Comparison of ENCODE assay signal across 1 cellular context in the genomic region with DNA sequence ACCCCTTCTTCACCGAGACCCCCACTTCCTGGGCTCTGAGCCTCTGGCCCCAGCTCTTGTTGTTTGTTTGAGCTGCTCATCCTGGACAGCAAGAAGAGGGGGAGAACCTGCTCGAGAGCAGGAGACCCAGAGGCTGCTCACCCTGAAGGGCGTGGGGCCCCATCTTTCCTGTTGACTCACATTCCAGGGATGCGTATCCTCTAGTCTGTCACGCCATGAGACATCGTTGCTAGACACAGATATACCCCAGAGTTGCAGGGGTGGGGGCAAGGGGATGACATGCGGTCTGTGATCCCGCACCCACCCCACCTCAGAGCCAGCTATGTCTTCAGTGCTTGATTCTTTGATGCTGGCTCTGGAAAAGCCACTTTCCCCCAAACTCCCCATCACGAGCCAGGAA.
TF ChIP-seq lines count a peak whose summit lies in the region.

No MANE protein-coding gene starts in this region.

TF ChIP-seq in HepG2, 621 proteins besides CTCF, POLR2A, EP300 and RAD21:
- TF ChIP-seq ATM (IDR thresholded peaks at IDR 0.05; ENCODE audit: borderline replicate concordance): no peak
- no peak for TF ChIP-seq ZNF530 (CRISPR knock-in tag; IDR thresholded peaks at IDR 0.05; ENCODE audit: low read depth)
- TF ChIP-seq TEAD3 (CRISPR knock-in tag; optimal IDR thresholded peaks at IDR 0.05; ENCODE audit: borderline replicate concordance): peak; percentile 42
- TF ChIP-seq, protein P1, sequence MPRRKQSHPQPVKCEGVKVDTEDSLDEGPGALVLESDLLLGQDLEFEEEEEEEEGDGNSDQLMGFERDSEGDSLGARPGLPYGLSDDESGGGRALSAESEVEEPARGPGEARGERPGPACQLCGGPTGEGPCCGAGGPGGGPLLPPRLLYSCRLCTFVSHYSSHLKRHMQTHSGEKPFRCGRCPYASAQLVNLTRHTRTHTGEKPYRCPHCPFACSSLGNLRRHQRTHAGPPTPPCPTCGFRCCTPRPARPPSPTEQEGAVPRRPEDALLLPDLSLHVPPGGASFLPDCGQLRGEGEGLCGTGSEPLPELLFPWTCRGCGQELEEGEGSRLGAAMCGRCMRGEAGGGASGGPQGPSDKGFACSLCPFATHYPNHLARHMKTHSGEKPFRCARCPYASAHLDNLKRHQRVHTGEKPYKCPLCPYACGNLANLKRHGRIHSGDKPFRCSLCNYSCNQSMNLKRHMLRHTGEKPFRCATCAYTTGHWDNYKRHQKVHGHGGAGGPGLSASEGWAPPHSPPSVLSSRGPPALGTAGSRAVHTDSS (CRISPR knock-in tag; conservative IDR thresholded peaks at IDR 0.05): no peak
- TF ChIP-seq IKZF1 (IDR thresholded peaks at IDR 0.05): no peak
- TF ChIP-seq ZNF343 (CRISPR knock-in tag; IDR thresholded peaks at IDR 0.05): no peak
- no peak for TF ChIP-seq HCFC1 (IDR thresholded peaks at IDR 0.05; ENCODE audit: low read depth, low read length)
- TF ChIP-seq, protein P2, sequence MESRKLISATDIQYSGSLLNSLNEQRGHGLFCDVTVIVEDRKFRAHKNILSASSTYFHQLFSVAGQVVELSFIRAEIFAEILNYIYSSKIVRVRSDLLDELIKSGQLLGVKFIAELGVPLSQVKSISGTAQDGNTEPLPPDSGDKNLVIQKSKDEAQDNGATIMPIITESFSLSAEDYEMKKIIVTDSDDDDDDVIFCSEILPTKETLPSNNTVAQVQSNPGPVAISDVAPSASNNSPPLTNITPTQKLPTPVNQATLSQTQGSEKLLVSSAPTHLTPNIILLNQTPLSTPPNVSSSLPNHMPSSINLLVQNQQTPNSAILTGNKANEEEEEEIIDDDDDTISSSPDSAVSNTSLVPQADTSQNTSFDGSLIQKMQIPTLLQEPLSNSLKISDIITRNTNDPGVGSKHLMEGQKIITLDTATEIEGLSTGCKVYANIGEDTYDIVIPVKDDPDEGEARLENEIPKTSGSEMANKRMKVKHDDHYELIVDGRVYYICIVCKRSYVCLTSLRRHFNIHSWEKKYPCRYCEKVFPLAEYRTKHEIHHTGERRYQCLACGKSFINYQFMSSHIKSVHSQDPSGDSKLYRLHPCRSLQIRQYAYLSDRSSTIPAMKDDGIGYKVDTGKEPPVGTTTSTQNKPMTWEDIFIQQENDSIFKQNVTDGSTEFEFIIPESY (CRISPR knock-in tag; IDR thresholded peaks at IDR 0.05): peak; percentile 82
- TF ChIP-seq, protein P3, sequence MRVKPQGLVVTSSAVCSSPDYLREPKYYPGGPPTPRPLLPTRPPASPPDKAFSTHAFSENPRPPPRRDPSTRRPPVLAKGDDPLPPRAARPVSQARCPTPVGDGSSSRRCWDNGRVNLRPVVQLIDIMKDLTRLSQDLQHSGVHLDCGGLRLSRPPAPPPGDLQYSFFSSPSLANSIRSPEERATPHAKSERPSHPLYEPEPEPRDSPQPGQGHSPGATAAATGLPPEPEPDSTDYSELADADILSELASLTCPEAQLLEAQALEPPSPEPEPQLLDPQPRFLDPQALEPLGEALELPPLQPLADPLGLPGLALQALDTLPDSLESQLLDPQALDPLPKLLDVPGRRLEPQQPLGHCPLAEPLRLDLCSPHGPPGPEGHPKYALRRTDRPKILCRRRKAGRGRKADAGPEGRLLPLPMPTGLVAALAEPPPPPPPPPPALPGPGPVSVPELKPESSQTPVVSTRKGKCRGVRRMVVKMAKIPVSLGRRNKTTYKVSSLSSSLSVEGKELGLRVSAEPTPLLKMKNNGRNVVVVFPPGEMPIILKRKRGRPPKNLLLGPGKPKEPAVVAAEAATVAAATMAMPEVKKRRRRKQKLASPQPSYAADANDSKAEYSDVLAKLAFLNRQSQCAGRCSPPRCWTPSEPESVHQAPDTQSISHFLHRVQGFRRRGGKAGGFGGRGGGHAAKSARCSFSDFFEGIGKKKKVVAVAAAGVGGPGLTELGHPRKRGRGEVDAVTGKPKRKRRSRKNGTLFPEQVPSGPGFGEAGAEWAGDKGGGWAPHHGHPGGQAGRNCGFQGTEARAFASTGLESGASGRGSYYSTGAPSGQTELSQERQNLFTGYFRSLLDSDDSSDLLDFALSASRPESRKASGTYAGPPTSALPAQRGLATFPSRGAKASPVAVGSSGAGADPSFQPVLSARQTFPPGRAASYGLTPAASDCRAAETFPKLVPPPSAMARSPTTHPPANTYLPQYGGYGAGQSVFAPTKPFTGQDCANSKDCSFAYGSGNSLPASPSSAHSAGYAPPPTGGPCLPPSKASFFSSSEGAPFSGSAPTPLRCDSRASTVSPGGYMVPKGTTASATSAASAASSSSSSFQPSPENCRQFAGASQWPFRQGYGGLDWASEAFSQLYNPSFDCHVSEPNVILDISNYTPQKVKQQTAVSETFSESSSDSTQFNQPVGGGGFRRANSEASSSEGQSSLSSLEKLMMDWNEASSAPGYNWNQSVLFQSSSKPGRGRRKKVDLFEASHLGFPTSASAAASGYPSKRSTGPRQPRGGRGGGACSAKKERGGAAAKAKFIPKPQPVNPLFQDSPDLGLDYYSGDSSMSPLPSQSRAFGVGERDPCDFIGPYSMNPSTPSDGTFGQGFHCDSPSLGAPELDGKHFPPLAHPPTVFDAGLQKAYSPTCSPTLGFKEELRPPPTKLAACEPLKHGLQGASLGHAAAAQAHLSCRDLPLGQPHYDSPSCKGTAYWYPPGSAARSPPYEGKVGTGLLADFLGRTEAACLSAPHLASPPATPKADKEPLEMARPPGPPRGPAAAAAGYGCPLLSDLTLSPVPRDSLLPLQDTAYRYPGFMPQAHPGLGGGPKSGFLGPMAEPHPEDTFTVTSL (CRISPR knock-in tag; IDR thresholded peaks at IDR 0.05; ENCODE audit: borderline replicate concordance): no peak
- no peak for TF ChIP-seq ZNF780A (CRISPR knock-in tag; IDR thresholded peaks at IDR 0.05)
- no peak for TF ChIP-seq ZNF44 (CRISPR knock-in tag; IDR thresholded peaks at IDR 0.05)
